ENCODE assay signal across 19 cellular contexts in the genomic region with DNA sequence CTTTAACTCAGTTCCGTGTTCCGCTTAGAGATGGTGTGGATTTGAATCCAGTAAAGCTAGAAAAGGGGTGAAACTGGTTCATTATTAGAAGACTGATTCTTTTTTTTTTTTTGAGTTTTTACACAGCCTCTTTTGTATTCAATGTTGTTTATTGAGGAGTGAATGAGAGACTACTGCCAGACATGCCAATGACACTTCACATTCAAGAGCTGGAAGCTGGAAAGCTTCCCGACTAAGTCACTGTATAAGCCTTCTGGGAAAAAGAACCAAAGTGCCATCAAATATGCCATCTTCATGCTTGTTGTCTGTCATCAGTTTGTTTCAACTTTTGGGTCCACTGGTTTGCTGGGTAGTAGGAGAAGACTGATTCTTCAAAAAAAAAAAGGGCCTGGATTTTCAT.
"Had no signal": no experiment of that assay in that cellular context is flagged by ENCODE, and none has a peak within 500 bp of the region (broad histone marks: within the 10 kb centered on the region; RNA-seq: fewer than 3 reads in every experiment).

No MANE protein-coding gene starts in this region.

- H3K27ac ChIP-seq: cardiac muscle cell, esophagus squamous epithelium, pancreas, skin epidermis, transverse colon, vagina had no signal

- ATAC-seq: activated CD4-positive, alpha-beta T cell treated with anti-CD3 and anti-CD28 coated beads for 36 hours; activated T-cell treated with anti-CD3 and anti-CD28 coated beads, Interleukin-2, amount 50 U/mL, for 4 hours; naive thymus-derived CD4-positive, alpha-beta T cell; pancreas; T-helper 17 cell had no signal

- H3K36me3 ChIP-seq: cardiac muscle cell, esophagus squamous epithelium, pancreas, transverse colon, vagina had no signal

- DNase-seq: activated CD4-positive, alpha-beta memory T cell treated with anti-CD3 and anti-CD28 coated beads, Interleukin-2, amount 10 ng/mL, durations not matched to agents 7 days and 5 days; activated CD4-positive, alpha-beta T cell treated with anti-CD3 and anti-CD28 coated beads for 36 hours; activated effector memory CD4-positive, alpha-beta T cell treated with Interleukin-2 at 50 U/mL for 16 hours; activated naive CD4-positive, alpha-beta T cell treated with anti-CD3 and anti-CD28 coated beads, Interleukin-2, amount 50 U/mL, for 16 hours; activated T-cell treated with anti-CD3 and anti-CD28 coated beads, Interleukin-2, amount 50 U/mL, for 4 hours; esophagus squamous epithelium; naive thymus-derived CD4-positive, alpha-beta T cell; pancreas; retina; stimulated activated CD4-positive, alpha-beta T cell treated with anti-CD3 and anti-CD28 coated beads, Interleukin-15, amount 100 ng/mL, for 24 hours; stimulated activated CD4-positive, alpha-beta T cell treated with anti-CD3 and anti-CD28 coated beads, Interleukin-4, amount 100 ng/mL, for 1 hour; stimulated activated naive CD4-positive, alpha-beta T cell; T-helper 17 cell; transverse colon had no signal

- FAIRE-seq: colon, pancreas had no signal

- H3K4me1 ChIP-seq: esophagus squamous epithelium, transverse colon, vagina had no signal

- H3K4me3 ChIP-seq: cardiac muscle cell, esophagus squamous epithelium, lung, pancreas, skin epidermis, transverse colon, vagina had no signal

- H3K9me3 ChIP-seq: pancreas, vagina had no signal

- H3K27me3 ChIP-seq: cardiac muscle cell, esophagus squamous epithelium, pancreas, transverse colon, vagina had no signal
